ENCODE assay signal across 9 cellular contexts in genomic region chr6:151655099-151655498, GRCh38.
"Had no signal": no experiment of that assay in that cellular context is flagged by ENCODE, and none has a peak within 500 bp of the region (broad histone marks: within the 10 kb centered on the region; RNA-seq: fewer than 3 reads in every experiment).

No MANE protein-coding gene starts in this region.

- H3K4me2 ChIP-seq: KMS-11 had no signal

- FAIRE-seq: HTR-8/SVneo had no signal

- H3K36me3 ChIP-seq: HAP-1 had no signal

- H3K4me3 ChIP-seq: GM23248, HAP-1 had no signal

- H3K9me3 ChIP-seq: HAP-1 had no signal

- H3K27ac ChIP-seq: GM23248, KMS-11 had no signal

- H3K9ac ChIP-seq: GM23248, KMS-11 had no signal

- DNase-seq: GM23248, GOT3, H7, IMR-90, Karpas-422, KBM-7 had no signal

- H2AFZ ChIP-seq: GM23248 had no signal
